Comparison of ENCODE assay signal across 23 cellular contexts in genomic region chr3:124413989-124414598, GRCh38.
A peak's percentile ranks its signal among the peaks of the same experiment; 100 is the strongest.
DNase-seq lines count a peak whose midpoint lies in the region; ATAC-seq and TF ChIP-seq lines count a peak whose summit lies in the region.
"Had no signal": no experiment of that assay in that cellular context is flagged by ENCODE, and none has a peak within 500 bp of the region (broad histone marks: within the 10 kb centered on the region; RNA-seq: fewer than 3 reads in every experiment).

No MANE protein-coding gene starts in this region.

- no peak overlapping the region for H3K4me3 ChIP-seq in mucosa of descending colon
- H3K4me3 ChIP-seq: BLaER1 had no signal

- ATAC-seq in mucosa of descending colon, result peak; percentile 72
- ATAC-seq: activated T-cell treated with anti-CD3 and anti-CD28 coated beads, Interleukin-2, amount 50 U/mL, for 72 hours; effector memory CD8-positive, alpha-beta T cell; esophagus mucosa; PC-3; WTC11 had no signal

- peaks cover 11% of the 10 kb centered on the region for H3K4me1 ChIP-seq in mucosa of descending colon (ENCODE audit: low read depth)
- H3K4me1 ChIP-seq: BLaER1 had no signal

- DNase-seq in HT1080 (ENCODE audit: low read depth) (peak; percentile 32), NCI-H2196 (lab: John Stamatoyannopoulos, UW; ENCODE audit: unreplicated experiment) (peak; percentile 16), dermis blood vessel endothelial cell (peak; percentile 78), mucosa of descending colon (peak in 1 of 3 donors; percentile 68), NCI-H1048 (lab: John Stamatoyannopoulos, UW) (no peak), COLO829 (ENCODE audit: low spot score) (no peak), GM19240 (ENCODE audit: insufficient read length, low spot score) (no peak)
- DNase-seq in activated CD4-positive, CD25-positive, alpha-beta regulatory T cell (lab: John Stamatoyannopoulos, UW), result no peak
- DNase-seq: ACHN; activated naive CD4-positive, alpha-beta T cell treated with Interleukin-2 at 50 U/mL for 16 hours; activated T-cell treated with anti-CD3 and anti-CD28 coated beads, Interleukin-2, amount 50 U/mL, for 72 hours; DMS79; effector memory CD8-positive, alpha-beta T cell; foreskin fibroblast; GDM1; NCI-H1417 treated with DMSO at 0.1 percent for 48 hours; NCI-H2107; NCI-H510A; PC-3; stimulated activated CD4-positive, alpha-beta T cell treated with anti-CD3 and anti-CD28 coated beads, Interleukin-2, amount 100 ng/mL, for 24 hours had no signal

- H3K9me3 ChIP-seq in mucosa of descending colon, result no peaks in the 10 kb centered on the region
- H3K9me3 ChIP-seq: BLaER1 had no signal

- intact Hi-C loops in mucosa of descending colon (cut with DNase I, micrococcal nuclease), result no loop called here

- TF ChIP-seq CTCF in mucosa of descending colon (IDR thresholded peaks at IDR 0.05), result no peak

- no peaks in the 10 kb centered on the region for H3K36me3 ChIP-seq in mucosa of descending colon (ENCODE audit: low read depth)

Comparison
In these comparisons a context has a peak if more than half of its experiments do, and no peak if none do; other contexts are left out.
1. DNase-seq: peak in HT1080 (single experiment), NCI-H2196 (single experiment) and dermis blood vessel endothelial cell (single experiment); none in NCI-H1048 (single experiment), activated CD4-positive, CD25-positive, alpha-beta regulatory T cell (0 of 4), COLO829 (single experiment) and GM19240 (single experiment).